ENCODE assay signal across 9 cellular contexts in genomic region chr10:103583871-103584215, GRCh38.
DNase-seq lines count a peak whose midpoint lies in the region; ATAC-seq and TF ChIP-seq lines count a peak whose summit lies in the region.
"Had no signal": no experiment of that assay in that cellular context is flagged by ENCODE, and none has a peak within 500 bp of the region (broad histone marks: within the 10 kb centered on the region; RNA-seq: fewer than 3 reads in every experiment).

No MANE protein-coding gene starts in this region.

- peaks cover 0 to 10% (median 0%) of the 10 kb centered on the region in 5 donors for H3K27me3 Mint-ChIP-seq in naive thymus-derived CD4-positive, alpha-beta T cell
- H3K27me3 Mint-ChIP-seq in chondrocyte (ENCODE audit: low read depth): peaks cover 6% of the 10 kb centered on the region

- TF ChIP-seq CTCF in chondrocyte (IDR thresholded peaks at IDR 0.05): no peak

- CTCF ChIA-PET in naive thymus-derived CD4-positive, alpha-beta T cell (lab: Charles Lee): interaction anchor here (0.6 kb wide), 1 partner anchor 684 kb away, joined by 3 read pairs; no protein-coding TSS in a partner anchor

- POLR2A ChIA-PET in naive thymus-derived CD4-positive, alpha-beta T cell (lab: Charles Lee): interaction anchor here (0.8 to 1.4 kb wide), 4 partner anchors 94 to 538 kb away, joined by 3 to 6 read pairs (median 3); partner anchors contain the start of gene SFR1

- DNase-seq in activated naive CD4-positive, alpha-beta T cell treated with anti-CD3 and anti-CD28 coated beads, Interleukin-2, amount 50 U/mL, for 72 hours (ENCODE audit: low spot score in 2 of 2): no peak
- DNase-seq in naive thymus-derived CD4-positive, alpha-beta T cell: peak in 3 of 9 donors; percentile 49 to 57 (median 54)
- DNase-seq in NCI-H2171 treated with DMSO at 0.1 percent for 48 hours (lab: John Stamatoyannopoulos, UW) (no peak), NAMALWA (ENCODE audit: low spot score) (no peak), chondrocyte (ENCODE audit: low spot score) (no peak), posterior cingulate gyrus (no peak)

- intact Hi-C loops in naive thymus-derived CD4-positive, alpha-beta T cell (cut with micrococcal nuclease): loop anchor here (1.0 to 2.0 kb wide), 5 partner anchors 77 to 685 kb away; partner anchors contain the start of genes SLK (in 2 of the 2), GSTO2 (in 1 of the 2) and NEURL1 (in 1 of the 2)
- intact Hi-C loops in posterior cingulate gyrus (cut with DNase I): no loop called here

- H3K4me3 ChIP-seq in BLaER1: no peak overlapping the region
- peak overlapping the region; percentile 70; the same call in 1 of the 2 replicates for H3K4me3 ChIP-seq in GM08714 (ENCODE audit: low read length)
- H3K4me3 ChIP-seq in naive thymus-derived CD4-positive, alpha-beta T cell (ENCODE audit: low read length): peak overlapping the region; percentile 91
- H3K4me3 ChIP-seq: HAP-1 had no signal

- no peaks in the 10 kb centered on the region for H3K9me3 Mint-ChIP-seq in activated naive CD4-positive, alpha-beta T cell treated with anti-CD3 and anti-CD28 coated beads, Interleukin-2, amount 50 U/mL, for 72 hours
- peaks cover 0 to 3% (median 0%) of the 10 kb centered on the region in 11 donors for H3K9me3 Mint-ChIP-seq in naive thymus-derived CD4-positive, alpha-beta T cell
- peaks cover 5% of the 10 kb centered on the region for H3K9me3 Mint-ChIP-seq in chondrocyte (ENCODE audit: low read depth)

- H3K27ac ChIP-seq in BLaER1: no peak overlapping the region; the same call in 1 of the 2 replicates
- H3K27ac ChIP-seq in naive thymus-derived CD4-positive, alpha-beta T cell (ENCODE audit: low read depth, low read length): peak overlapping the region; percentile 65

- no peak overlapping the region for H3K9ac ChIP-seq in BLaER1

- peaks cover 4 to 27% (median 18%) of the 10 kb centered on the region in 7 donors for H3K4me1 Mint-ChIP-seq in naive thymus-derived CD4-positive, alpha-beta T cell
- peaks cover 6% of the 10 kb centered on the region for H3K4me1 Mint-ChIP-seq in chondrocyte (ENCODE audit: low read depth)

- H3K9me3 ChIP-seq in BLaER1: peaks cover 18% of the 10 kb centered on the region
- H3K9me3 ChIP-seq in naive thymus-derived CD4-positive, alpha-beta T cell (ENCODE audit: control insufficient read depth in 2 of 3, low read length in 3 of 3): no peaks in the 10 kb centered on the region

- peaks cover 7% of the 10 kb centered on the region for H3K36me3 ChIP-seq in BLaER1
- no peaks in the 10 kb centered on the region for H3K36me3 ChIP-seq in naive thymus-derived CD4-positive, alpha-beta T cell (ENCODE audit: control insufficient read depth in 2 of 3, insufficient read depth in 3 of 3, low read length in 3 of 3)
- H3K36me3 ChIP-seq: HAP-1 had no signal

- H3K36me3 Mint-ChIP-seq in activated naive CD4-positive, alpha-beta T cell treated with anti-CD3 and anti-CD28 coated beads, Interleukin-2, amount 50 U/mL, for 72 hours: no peaks in the 10 kb centered on the region
- peaks cover 0 to 5% (median 0%) of the 10 kb centered on the region in 5 donors for H3K36me3 Mint-ChIP-seq in naive thymus-derived CD4-positive, alpha-beta T cell
- H3K36me3 Mint-ChIP-seq in chondrocyte (ENCODE audit: low read depth): peaks cover 10% of the 10 kb centered on the region

- peak overlapping the region; percentile 70 for H3K4me2 ChIP-seq in BLaER1

- H4K20me1 ChIP-seq in BLaER1: no peaks in the 10 kb centered on the region

- ATAC-seq in activated naive CD4-positive, alpha-beta T cell treated with anti-CD3 and anti-CD28 coated beads, Interleukin-2, amount 50 U/mL, for 72 hours: peak; percentile 17 to 21
- peak; percentile 20 for ATAC-seq in naive thymus-derived CD4-positive, alpha-beta T cell

- H3K4me1 ChIP-seq in BLaER1: peaks cover 65% of the 10 kb centered on the region
- peaks cover 6 to 10% of the 10 kb centered on the region in 2 donors for H3K4me1 ChIP-seq in naive thymus-derived CD4-positive, alpha-beta T cell (ENCODE audit: control insufficient read depth in 2 of 2, insufficient read depth in 2 of 2, low read length in 2 of 2)
- H3K4me1 ChIP-seq: HAP-1 had no signal

- H3K27me3 ChIP-seq in BLaER1: no peaks in the 10 kb centered on the region
- H3K27me3 ChIP-seq in naive thymus-derived CD4-positive, alpha-beta T cell (ENCODE audit: control insufficient read depth in 2 of 2, insufficient read depth in 2 of 2, low read length in 2 of 2): no peaks in the 10 kb centered on the region

- H3K27ac Mint-ChIP-seq in activated naive CD4-positive, alpha-beta T cell treated with anti-CD3 and anti-CD28 coated beads, Interleukin-2, amount 50 U/mL, for 72 hours: peak overlapping the region; percentile 66 to 91
- H3K27ac Mint-ChIP-seq in naive thymus-derived CD4-positive, alpha-beta T cell: peak overlapping the region; percentile 84 to 98 (median 96)
- H3K27ac Mint-ChIP-seq in chondrocyte (ENCODE audit: unreplicated experiment): no peak overlapping the region

- H3K4me3 Mint-ChIP-seq in naive thymus-derived CD4-positive, alpha-beta T cell: peak overlapping the region; percentile 84 to 98 (median 90)
- no peak overlapping the region for H3K4me3 Mint-ChIP-seq in chondrocyte (ENCODE audit: unreplicated experiment)
